In genomic region chr10:119238577-119238976, GRCh38 we compare ENCODE assay signal across 1 cellular context.
TF ChIP-seq lines count a peak whose summit lies in the region.

No MANE protein-coding gene starts in this region.

TF ChIP-seq in SK-N-SH treated with all-trans-retinoic acid at 6 μM for 48 hours, 23 proteins besides CTCF, POLR2A, EP300 and RAD21 (continued from another document):
- TF ChIP-seq POU6F1 (CRISPR knock-in tag; IDR thresholded peaks at IDR 0.05; ENCODE audit: borderline replicate concordance, low read depth) (no peak), OSR1 (CRISPR knock-in tag; IDR thresholded peaks at IDR 0.05) (no peak), TCF4 (CRISPR knock-in tag; IDR thresholded peaks at IDR 0.05; ENCODE audit: borderline replicate concordance) (peak; percentile 95), RARB (CRISPR knock-in tag; IDR thresholded peaks at IDR 0.05) (no peak), ZFP30 (CRISPR knock-in tag; IDR thresholded peaks at IDR 0.05) (no peak), ZNF70 (CRISPR knock-in tag; IDR thresholded peaks at IDR 0.05) (no peak), ESRRG (CRISPR knock-in tag; IDR thresholded peaks at IDR 0.05) (peak; percentile 84; the same call in 1 of the 2 replicates), CSDC2 (CRISPR knock-in tag; IDR thresholded peaks at IDR 0.05) (no peak), TOX (CRISPR knock-in tag; IDR thresholded peaks at IDR 0.05; ENCODE audit: borderline replicate concordance) (no peak), SNAI2 (CRISPR knock-in tag; IDR thresholded peaks at IDR 0.05) (peak; percentile 73; the same call in 1 of the 2 replicates), CREB5 (CRISPR knock-in tag; IDR thresholded peaks at IDR 0.05; ENCODE audit: low read depth) (peak; percentile 55; the same call in 1 of the 2 replicates), PPARA (CRISPR knock-in tag; IDR thresholded peaks at IDR 0.05; ENCODE audit: borderline replicate concordance) (no peak)
- TF ChIP-seq, protein P1, sequence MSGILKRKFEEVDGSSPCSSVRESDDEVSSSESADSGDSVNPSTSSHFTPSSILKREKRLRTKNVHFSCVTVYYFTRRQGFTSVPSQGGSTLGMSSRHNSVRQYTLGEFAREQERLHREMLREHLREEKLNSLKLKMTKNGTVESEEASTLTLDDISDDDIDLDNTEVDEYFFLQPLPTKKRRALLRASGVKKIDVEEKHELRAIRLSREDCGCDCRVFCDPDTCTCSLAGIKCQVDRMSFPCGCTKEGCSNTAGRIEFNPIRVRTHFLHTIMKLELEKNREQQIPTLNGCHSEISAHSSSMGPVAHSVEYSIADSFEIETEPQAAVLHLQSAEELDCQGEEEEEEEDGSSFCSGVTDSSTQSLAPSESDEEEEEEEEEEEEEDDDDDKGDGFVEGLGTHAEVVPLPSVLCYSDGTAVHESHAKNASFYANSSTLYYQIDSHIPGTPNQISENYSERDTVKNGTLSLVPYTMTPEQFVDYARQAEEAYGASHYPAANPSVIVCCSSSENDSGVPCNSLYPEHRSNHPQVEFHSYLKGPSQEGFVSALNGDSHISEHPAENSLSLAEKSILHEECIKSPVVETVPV (CRISPR knock-in tag; IDR thresholded peaks at IDR 0.05): peak; percentile 82
- TF ChIP-seq, protein P2, sequence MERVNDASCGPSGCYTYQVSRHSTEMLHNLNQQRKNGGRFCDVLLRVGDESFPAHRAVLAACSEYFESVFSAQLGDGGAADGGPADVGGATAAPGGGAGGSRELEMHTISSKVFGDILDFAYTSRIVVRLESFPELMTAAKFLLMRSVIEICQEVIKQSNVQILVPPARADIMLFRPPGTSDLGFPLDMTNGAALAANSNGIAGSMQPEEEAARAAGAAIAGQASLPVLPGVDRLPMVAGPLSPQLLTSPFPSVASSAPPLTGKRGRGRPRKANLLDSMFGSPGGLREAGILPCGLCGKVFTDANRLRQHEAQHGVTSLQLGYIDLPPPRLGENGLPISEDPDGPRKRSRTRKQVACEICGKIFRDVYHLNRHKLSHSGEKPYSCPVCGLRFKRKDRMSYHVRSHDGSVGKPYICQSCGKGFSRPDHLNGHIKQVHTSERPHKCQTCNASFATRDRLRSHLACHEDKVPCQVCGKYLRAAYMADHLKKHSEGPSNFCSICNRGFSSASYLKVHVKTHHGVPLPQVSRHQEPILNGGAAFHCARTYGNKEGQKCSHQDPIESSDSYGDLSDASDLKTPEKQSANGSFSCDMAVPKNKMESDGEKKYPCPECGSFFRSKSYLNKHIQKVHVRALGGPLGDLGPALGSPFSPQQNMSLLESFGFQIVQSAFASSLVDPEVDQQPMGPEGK (CRISPR knock-in tag; IDR thresholded peaks at IDR 0.05; ENCODE audit: borderline replicate concordance): 0 out of 2 replicates have a peak, but pooled peaks have one; percentile 76
